In the genomic region with DNA sequence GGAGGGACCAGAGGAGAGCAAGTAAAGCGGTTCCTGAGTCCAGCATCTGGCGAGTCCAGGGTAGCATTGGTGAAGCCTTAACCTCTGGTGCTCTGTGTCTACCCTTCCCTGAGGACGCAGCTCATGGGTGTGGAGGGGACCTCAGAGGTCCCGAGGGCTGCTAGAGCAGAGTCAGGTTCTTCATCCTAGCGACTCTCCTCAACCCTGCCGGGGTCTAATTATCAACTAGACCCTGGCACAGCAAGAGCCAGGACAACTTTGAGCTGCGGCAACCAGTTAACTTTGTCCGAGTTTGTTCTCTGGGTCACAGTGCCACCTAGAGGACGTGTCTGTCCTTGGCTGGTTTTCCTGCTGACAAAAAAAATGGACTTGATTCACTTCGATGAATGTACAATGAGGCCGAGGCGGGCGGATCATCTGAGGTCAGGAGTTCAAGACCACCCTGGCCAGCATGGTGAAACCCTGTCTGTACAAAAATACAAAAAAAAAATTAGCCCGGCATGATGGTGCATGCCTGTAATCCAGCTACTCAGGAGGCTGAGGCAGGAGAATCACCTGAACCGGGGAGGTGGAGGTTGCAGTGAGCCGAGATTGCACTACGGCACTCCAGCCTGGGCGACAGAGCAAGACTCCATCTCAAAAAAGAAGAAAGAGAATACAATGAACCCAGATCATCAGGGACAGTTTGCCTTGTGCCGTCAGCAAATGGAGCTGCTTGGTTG, we compare ENCODE assay signal across 8 cellular contexts. TPM values are rescaled to one million over a fixed set of nuclear protein-coding genes. Genes with fewer than 3 reads are reported as not detected.
DNase-seq lines count a peak whose midpoint lies in the region; ATAC-seq and TF ChIP-seq lines count a peak whose summit lies in the region.

No MANE protein-coding gene starts in this region.

- H3K36me3 ChIP-seq in heart left ventricle = peaks cover 0 to 52% (median 29%) of the 10 kb centered on the region in 9 donors
- H3K36me3 ChIP-seq in prostate gland = peaks cover 0 to 5% of the 10 kb centered on the region in 2 donors

- H3K27me3 ChIP-seq in heart left ventricle (no peaks in the 10 kb centered on the region), prostate gland (replicated peaks; ENCODE audit: insufficient read depth) (no peaks in the 10 kb centered on the region)

- peak overlapping the region; percentile 14 to 94 (median 70) for H3K27ac ChIP-seq in heart left ventricle
- H3K27ac ChIP-seq in prostate gland = peak overlapping the region in 1 of 2 donors; percentile 27

- H3K27ac Mint-ChIP-seq in T-helper 1 cell treated with Interleukin-12 subunit alpha and Interleukin-12 subunit beta and Interleukin-4 antibody, amounts not matched to agents 30 μg/mL and 1 μg/mL, for 36 hours = peak overlapping the region; percentile 100
- peak overlapping the region; percentile 94 for H3K27ac Mint-ChIP-seq in type B pancreatic cell

- TF ChIP-seq POLR2A in heart left ventricle (IDR thresholded peaks at IDR 0.05) (no peak), prostate gland (IDR thresholded peaks at IDR 0.05) (no peak)

- H3K4me3 ChIP-seq in GM12875 (ENCODE audit: low read depth, low read length) (no peak overlapping the region), heart left ventricle (peak overlapping the region in 3 of 12 donors; percentile 1 to 40 (median 7)), prostate gland (no peak overlapping the region)

- no peaks in the 10 kb centered on the region for H3K27me3 Mint-ChIP-seq in T-helper 1 cell treated with Interleukin-12 subunit alpha and Interleukin-12 subunit beta and Interleukin-4 antibody, amounts not matched to agents 30 μg/mL and 1 μg/mL, for 36 hours (ENCODE audit: low read depth)
- no peaks in the 10 kb centered on the region for H3K27me3 Mint-ChIP-seq in type B pancreatic cell

- TF ChIP-seq CTCF in GM12875 (IDR thresholded peaks at IDR 0.05; ENCODE audit: borderline replicate concordance, insufficient read depth, low read depth, low read length) (peak; percentile 72), heart left ventricle (IDR thresholded peaks at IDR 0.05) (peak; percentile 78 to 90 (median 84)), prostate gland (IDR thresholded peaks at IDR 0.05) (peak; percentile 70 to 86 (median 84)), type B pancreatic cell (conservative IDR thresholded peaks at IDR 0.05) (peak; percentile 94)

- DNase-seq in NCI-H1417 (lab: John Stamatoyannopoulos, UW) (peak; percentile 54 to 85 (median 60)), amniotic stem cell (lab: John Stamatoyannopoulos, UW) (peak; percentile 54), heart left ventricle (peak; percentile 72 to 81 (median 80)), prostate gland (ENCODE audit: low spot score) (peak; percentile 66), type B pancreatic cell (ENCODE audit: extremely low spot score, unreplicated experiment) (no peak)

- 29 to 35% (median 32%) methylated on average over 15 to 19 of the region's 19 CpGs for WGBS in heart left ventricle, 4 donors
- 25% methylated on average over 19 of the region's 19 CpGs for WGBS in prostate gland

- intact Hi-C loops in heart left ventricle (cut with DNase I) (loop anchor here in 9 of 10 donors (1.0 to 10.0 kb wide), 9 partner anchors 82 to 343 kb away; partner anchors contain the start of genes GATAD2A (in 4 of the 9), BORCS8 (in 1 of the 9) and RFXANK (in 1 of the 9)), prostate gland (cut with DNase I) (loop anchor here (1.0 to 5.0 kb wide), 2 partner anchors 124 to 343 kb away; no protein-coding TSS in a partner anchor)

- peaks cover 9% of the 10 kb centered on the region for H3K36me3 Mint-ChIP-seq in T-helper 1 cell treated with Interleukin-12 subunit alpha and Interleukin-12 subunit beta and Interleukin-4 antibody, amounts not matched to agents 30 μg/mL and 1 μg/mL, for 36 hours (ENCODE audit: low read depth)
- no peaks in the 10 kb centered on the region for H3K36me3 Mint-ChIP-seq in type B pancreatic cell

- no peaks in the 10 kb centered on the region for H3K9me3 Mint-ChIP-seq in T-helper 1 cell treated with Interleukin-12 subunit alpha and Interleukin-12 subunit beta and Interleukin-4 antibody, amounts not matched to agents 30 μg/mL and 1 μg/mL, for 36 hours
- no peaks in the 10 kb centered on the region for H3K9me3 Mint-ChIP-seq in type B pancreatic cell

- no peaks in the 10 kb centered on the region for H3K9me3 ChIP-seq in heart left ventricle
- no peaks in the 10 kb centered on the region for H3K9me3 ChIP-seq in prostate gland

- ATAC-seq in heart left ventricle (peak; percentile 17 to 65 (median 52)), HG03354 (IDR thresholded peaks at IDR 0.05; ENCODE audit: poor library complexity, severe bottlenecking, unreplicated experiment) (no peak)

- no peak overlapping the region for H3K4me3 Mint-ChIP-seq in T-helper 1 cell treated with Interleukin-12 subunit alpha and Interleukin-12 subunit beta and Interleukin-4 antibody, amounts not matched to agents 30 μg/mL and 1 μg/mL, for 36 hours
- H3K4me3 Mint-ChIP-seq in type B pancreatic cell = peak overlapping the region; percentile 60

- H3K4me1 ChIP-seq in heart left ventricle = peaks cover 10 to 49% (median 37%) of the 10 kb centered on the region in 12 donors
- no peaks in the 10 kb centered on the region for H3K4me1 ChIP-seq in prostate gland (replicated peaks)

- H3K4me1 Mint-ChIP-seq in T-helper 1 cell treated with Interleukin-12 subunit alpha and Interleukin-12 subunit beta and Interleukin-4 antibody, amounts not matched to agents 30 μg/mL and 1 μg/mL, for 36 hours (ENCODE audit: low read depth) = peaks cover 26% of the 10 kb centered on the region
- peaks cover 48% of the 10 kb centered on the region for H3K4me1 Mint-ChIP-seq in type B pancreatic cell (ENCODE audit: unreplicated experiment)

RNA-seq across cellular contexts. Expression of gene TSSK6, which starts 24.9 kb away (rescaled TPM):
- total RNA-seq in heart left ventricle = 1 to 10 TPM in 1 of 9 donors, under 1 TPM in 8; 0.28 to 1.0 (median 0.54) TPM
- polyA plus RNA-seq in heart left ventricle = under 1 TPM; 0.57 to 0.61 TPM
- 10 to 100 TPM in 1 of 2 donors, 1 to 10 TPM in 1; 7.3 to 22.3 TPM for total RNA-seq in prostate gland
- total RNA-seq in type B pancreatic cell (ENCODE audit: low replicate concordance) = 1.5 and 2.3 TPM in 2 replicates

RNA-seq across cellular contexts. Expression of gene NDUFA13, which starts 25.6 kb away (rescaled TPM):
- total RNA-seq in heart left ventricle (1,000 to 10,000 TPM in 3 of 9 donors, 100 to 1,000 TPM in 6; 101 to 1,154 (median 960) TPM), prostate gland (10 to 100 TPM; 46.0 to 57.4 TPM), type B pancreatic cell (ENCODE audit: low replicate concordance) (396 and 419 TPM in 2 replicates)
- polyA plus RNA-seq in heart left ventricle = 1,000 to 10,000 TPM in 1 of 2 donors, 100 to 1,000 TPM in 1; 856 to 1,476 TPM

RNA-seq across cellular contexts. Expression of gene YJEFN3, which starts 38.3 kb away (rescaled TPM):
- 1 to 10 TPM in 8 of 9 donors, not detected in 1; 1.2 to 5.4 (median 2.3) TPM for total RNA-seq in heart left ventricle
- 1 to 10 TPM; 3.6 to 5.3 TPM for polyA plus RNA-seq in heart left ventricle
- 10 to 100 TPM in 1 of 2 donors, 1 to 10 TPM in 1; 8.1 to 19.3 TPM for total RNA-seq in prostate gland
- 12.2 and 23.2 TPM in 2 replicates for total RNA-seq in type B pancreatic cell (ENCODE audit: low replicate concordance)

RNA-seq across cellular contexts. Expression of gene CILP2, which starts 47.7 kb away (rescaled TPM):
- total RNA-seq in heart left ventricle (under 1 TPM in 7 of 9 donors, not detected in 2; 0.07 to 0.61 (median 0.22) TPM), prostate gland (1 to 10 TPM in 1 of 2 donors, under 1 TPM in 1; 0.68 to 3.7 TPM), type B pancreatic cell (ENCODE audit: low replicate concordance) (0.74 and 3.2 TPM in 2 replicates)
- polyA plus RNA-seq in heart left ventricle = under 1 TPM; 0.08 to 0.24 TPM
